ENCODE assay signal across 30 cellular contexts in genomic region chr1:211587123-211587522, GRCh38.
"Had no signal": no experiment of that assay in that cellular context is flagged by ENCODE, and none has a peak within 500 bp of the region (broad histone marks: within the 10 kb centered on the region; RNA-seq: fewer than 3 reads in every experiment).

No MANE protein-coding gene starts in this region.

- H3K27ac ChIP-seq: body of pancreas, epithelial cell of prostate, esophagus squamous epithelium, left lung, lower lobe of right lung, neutrophil, ovary, right lobe of liver, thoracic aorta, uterus, VCaP had no signal

- H3K36me3 Mint-ChIP-seq: activated naive CD8-positive, alpha-beta T cell had no signal

- H3K4me3 ChIP-seq: body of pancreas, esophagus squamous epithelium, left lung, lower lobe of right lung, ovary, right lobe of liver, thoracic aorta, uterus had no signal

- FAIRE-seq: colon, islet of Langerhans, TTC549 had no signal

- DNase-seq: activated CD4-positive, alpha-beta T cell treated with anti-CD3 and anti-CD28 coated beads for 4 hours; activated CD4-positive, alpha-beta T cell treated with anti-CD3 and anti-CD28 coated beads, Interleukin-2, amount 50 U/mL, for 48 hours; activated CD8-positive, alpha-beta memory T cell treated with anti-CD3 and anti-CD28 coated beads for 24 hours; activated effector memory CD4-positive, alpha-beta T cell treated with Interleukin-2 at 50 U/mL for 16 hours; activated naive CD4-positive, alpha-beta T cell treated with Interleukin-2 at 50 U/mL for 16 hours; aorta; body of pancreas; dermis blood vessel endothelial cell; effector CD4-positive, alpha-beta T cell; esophagus squamous epithelium; foreskin melanocyte; left lung; lower lobe of right lung; mesendoderm; nephron progenitor cell; ovary; right lobe of liver; stimulated activated CD4-positive, alpha-beta T cell treated with anti-CD3 and anti-CD28 coated beads, Interleukin-2, amount 100 ng/mL, for 48 hours; trophoblast cell; uterus had no signal

- H3K4me3 Mint-ChIP-seq: activated naive CD8-positive, alpha-beta T cell; nephron progenitor cell; stimulated activated naive CD8-positive, alpha-beta T cell treated with anti-CD3 and anti-CD28 coated beads, Interleukin-15, Interleukin-2, amounts not matched to agents 100 ng/mL and 50 ng/mL, for 24 hours had no signal

- H3K27ac Mint-ChIP-seq: activated naive CD8-positive, alpha-beta T cell; nephron progenitor cell; progenitor cell of endocrine pancreas; stimulated activated naive CD8-positive, alpha-beta T cell treated with anti-CD3 and anti-CD28 coated beads, Interleukin-15, Interleukin-2, amounts not matched to agents 100 ng/mL and 50 ng/mL, for 24 hours had no signal

- H3K27me3 Mint-ChIP-seq: stimulated activated naive CD8-positive, alpha-beta T cell treated with anti-CD3 and anti-CD28 coated beads, Interleukin-15, Interleukin-2, amounts not matched to agents 100 ng/mL and 50 ng/mL, for 24 hours had no signal

- H3K27me3 ChIP-seq: body of pancreas, esophagus squamous epithelium, left lung, neutrophil, ovary, right lobe of liver, uterus had no signal

- H3K36me3 ChIP-seq: esophagus squamous epithelium, left lung, lower lobe of right lung, neutrophil, ovary, right lobe of liver, thoracic aorta, uterus had no signal

- H3K4me1 ChIP-seq: body of pancreas, right lobe of liver had no signal

- H3K9me3 ChIP-seq: body of pancreas, esophagus squamous epithelium, left lung, lower lobe of right lung, neutrophil, ovary, right lobe of liver, thoracic aorta, uterus had no signal

- H3K9me3 Mint-ChIP-seq: nephron progenitor cell; stimulated activated naive CD8-positive, alpha-beta T cell treated with anti-CD3 and anti-CD28 coated beads, Interleukin-15, Interleukin-2, amounts not matched to agents 100 ng/mL and 50 ng/mL, for 24 hours had no signal

- ATAC-seq: body of pancreas, left lung, lower lobe of right lung, right lobe of liver had no signal
